15 cellular contexts compared by ENCODE assay signal in the genomic region with DNA sequence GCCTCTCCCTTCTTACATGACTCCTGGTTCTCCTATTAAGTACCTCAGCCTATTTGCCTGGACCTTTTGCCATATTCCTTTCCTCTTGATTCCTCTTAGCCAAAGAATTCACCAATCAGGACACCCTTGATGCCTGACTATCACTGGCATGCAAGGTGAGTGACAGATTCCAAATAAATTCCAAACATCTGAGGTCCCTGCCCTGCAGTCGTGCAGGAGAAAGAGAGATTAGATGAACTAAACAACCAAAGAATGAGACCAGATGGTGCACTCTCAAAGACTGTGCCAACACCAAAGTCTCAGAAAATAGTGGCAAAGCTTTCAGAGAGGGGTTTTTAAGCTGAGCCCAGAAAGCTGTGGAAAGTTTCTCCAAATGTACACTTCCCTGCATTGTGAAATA. TPM values are rescaled to one million over a fixed set of nuclear protein-coding genes. Genes with fewer than 3 reads are reported as not detected.
DNase-seq lines count a peak whose midpoint lies in the region; ATAC-seq lines count a peak whose summit lies in the region.
"Had no signal": no experiment of that assay in that cellular context is flagged by ENCODE, and none has a peak within 500 bp of the region (broad histone marks: within the 10 kb centered on the region; RNA-seq: fewer than 3 reads in every experiment).

No MANE protein-coding gene starts in this region.

- H3K27me3 ChIP-seq in mesendoderm (ENCODE audit: insufficient read depth, low read length, poor library complexity) (no peaks in the 10 kb centered on the region), thymus (ENCODE audit: control insufficient read depth, insufficient read depth) (no peaks in the 10 kb centered on the region), GM23248 (replicated peaks; ENCODE audit: insufficient read depth) (no peaks in the 10 kb centered on the region)

- no peak overlapping the region for H2BK15ac ChIP-seq in mesendoderm (replicated peaks; ENCODE audit: low read depth)

- H3K4ac ChIP-seq in mesendoderm (ENCODE audit: low read depth, low read length): no peak overlapping the region

- no peak overlapping the region for H3K23ac ChIP-seq in mesendoderm (ENCODE audit: low read length)

- no peak overlapping the region for H4K8ac ChIP-seq in mesendoderm (ENCODE audit: low read depth, low read length)

- no peak for ATAC-seq in GM21723 (IDR thresholded peaks at IDR 0.05; ENCODE audit: unreplicated experiment)

- no peak overlapping the region for H3K27ac ChIP-seq in mesendoderm (ENCODE audit: low read depth, low read length)
- H3K27ac ChIP-seq in thymus (ENCODE audit: low read depth): no peak overlapping the region
- no peak overlapping the region for H3K27ac ChIP-seq in GM23248

- no peak overlapping the region for H3K56ac ChIP-seq in mesendoderm (ENCODE audit: low read length)

- H3K4me1 ChIP-seq in mesendoderm (ENCODE audit: control insufficient read depth, low read depth, low read length) (no peaks in the 10 kb centered on the region), thymus (ENCODE audit: control insufficient read depth, insufficient read depth, low read length) (no peaks in the 10 kb centered on the region), GM23248 (ENCODE audit: insufficient read depth) (no peaks in the 10 kb centered on the region)

- H4K5ac ChIP-seq in mesendoderm (ENCODE audit: low read length): no peak overlapping the region

- no CpG with 5 or more reads among the region's 1 CpG for WGBS in mesendoderm (ENCODE audit: extremely low coverage, insufficient coverage, low lambda C conversion rate)
- 47% methylated on average over 1 of the region's 1 CpG for WGBS in thymus
- 0% methylated on average over 1 of the region's 1 CpG for WGBS in GM23248 (ENCODE audit: low coverage in 1 of 2, low lambda C conversion rate in 2 of 2, missing lambda C conversion rate in 2 of 2), 2 experiments

- DNase-seq in NCI-H82 (lab: John Stamatoyannopoulos, UW) (peak; percentile 14), NCI-H82 treated with DMSO at 0.1 percent for 48 hours (lab: John Stamatoyannopoulos, UW; ENCODE audit: unreplicated experiment) (no peak), astrocyte of the hippocampus (ENCODE audit: low read depth, low spot score) (peak; percentile 37), mesendoderm (peak; percentile 13), SHP77 treated with DMSO at 0.1 percent for 48 hours (lab: John Stamatoyannopoulos, UW) (no peak), GM23248 (no peak)
- DNase-seq: C1 segment of cervical spinal cord, Kasumi-1, MV-4-11, NCI-H1417 treated with DMSO at 0.1 percent for 48 hours, NCI-H226, NCI-H748 treated with DMSO at 0.1 percent for 48 hours, SHP77 had no signal

- H3K9me3 ChIP-seq in thymus (ENCODE audit: control insufficient read depth) (peaks cover 1% of the 10 kb centered on the region), GM23248 (ENCODE audit: low read depth) (no peaks in the 10 kb centered on the region)

- no peak overlapping the region for H2AFZ ChIP-seq in GM23248

- H3K79me1 ChIP-seq in mesendoderm (ENCODE audit: low read length): no peaks in the 10 kb centered on the region

- H2BK5ac ChIP-seq in mesendoderm (ENCODE audit: low read length): no peak overlapping the region

- H3K9me2 ChIP-seq in GM23248 (ENCODE audit: insufficient read depth): no peaks in the 10 kb centered on the region

- H3K4me3 ChIP-seq in mesendoderm (ENCODE audit: low read length) (no peak overlapping the region), thymus (ENCODE audit: low read length) (peak overlapping the region; percentile 11), GM23248 (no peak overlapping the region)

- H4K20me1 ChIP-seq in GM23248 (ENCODE audit: insufficient read depth): no peaks in the 10 kb centered on the region

- H3K9ac ChIP-seq in mesendoderm (ENCODE audit: low read length) (no peak overlapping the region), GM23248 (no peak overlapping the region)

- in situ Hi-C loops in GM23248 (cut with MboI): no loop called here

- H3K18ac ChIP-seq in mesendoderm (ENCODE audit: low read length): no peak overlapping the region

- H3K4me2 ChIP-seq in mesendoderm (ENCODE audit: low read length) (no peak overlapping the region), GM23248 (ENCODE audit: unreplicated experiment) (no peak overlapping the region)

- no peak overlapping the region for H2AK5ac ChIP-seq in mesendoderm (ENCODE audit: low read length)

- no peaks in the 10 kb centered on the region for H3F3A ChIP-seq in GM23248 (ENCODE audit: insufficient read depth)

- H3K36me3 ChIP-seq in mesendoderm (ENCODE audit: control insufficient read depth, insufficient read depth, low read length): no peaks in the 10 kb centered on the region
- H3K36me3 ChIP-seq in thymus (ENCODE audit: control insufficient read depth, insufficient read depth): no peaks in the 10 kb centered on the region
- H3K36me3 ChIP-seq in GM23248 (ENCODE audit: low read depth): no peaks in the 10 kb centered on the region

- H3K79me2 ChIP-seq in mesendoderm (ENCODE audit: control insufficient read depth, insufficient read depth, low read length) (no peaks in the 10 kb centered on the region), GM23248 (ENCODE audit: insufficient read depth) (no peaks in the 10 kb centered on the region)

- no peak overlapping the region for H2BK120ac ChIP-seq in mesendoderm (ENCODE audit: low read depth, low read length)

RNA-seq across cellular contexts. Expression of a gene that starts 4.0 kb away (rescaled TPM):
- polyA plus RNA-seq in mesendoderm (2013, experiment 1 of 2): not detected
- not detected for polyA plus RNA-seq in mesendoderm (2013, experiment 2 of 2)
- polyA plus RNA-seq in thymus (1.3 TPM), GM23248 (2016; fragmentation: Nextera tagmentation; extraction: Ambion mirVana) (0.18 and 0.68 TPM in 2 replicates)
- 0.13 and 0.76 TPM in 2 replicates for total RNA-seq in GM23248 (2014; rRNA removed; shearing (Covaris generic))

Comparison
In these comparisons a context has a peak if more than half of its experiments do, and no peak if none do; other contexts are left out.
1. DNase-seq: peak in NCI-H82 (single experiment), astrocyte of the hippocampus (single experiment) and mesendoderm (single experiment); none in NCI-H82 treated with DMSO at 0.1 percent for 48 hours (single experiment), SHP77 treated with DMSO at 0.1 percent for 48 hours (single experiment) and GM23248 (single experiment).